Comparison of ENCODE assay signal across 28 cellular contexts in the genomic region with DNA sequence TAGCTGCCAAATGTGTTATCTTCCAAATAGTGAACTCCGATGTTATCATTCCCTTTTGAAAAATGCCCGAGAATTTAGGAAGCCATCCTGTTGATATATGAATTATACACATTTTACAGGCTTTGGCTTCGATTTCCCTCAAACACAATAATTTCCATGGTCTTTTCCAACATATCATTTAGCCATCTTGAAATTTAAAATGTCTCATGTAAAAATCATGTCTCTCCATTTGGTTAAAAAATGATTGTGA.
"Had no signal": no experiment of that assay in that cellular context is flagged by ENCODE, and none has a peak within 500 bp of the region (broad histone marks: within the 10 kb centered on the region; RNA-seq: fewer than 3 reads in every experiment).

No MANE protein-coding gene starts in this region.

- H3K27ac ChIP-seq: epithelial cell of prostate, left lung, ovary, psoas muscle, sigmoid colon, stomach, thoracic aorta, tibial nerve, upper lobe of left lung had no signal

- H3K4me1 ChIP-seq: psoas muscle, sigmoid colon had no signal

- H3K9me3 ChIP-seq: heart right ventricle, left lung, ovary, psoas muscle, sigmoid colon, stomach, thoracic aorta, tibial nerve, upper lobe of left lung had no signal

- DNase-seq: dorsolateral prefrontal cortex; effector CD4-positive, alpha-beta T cell; foreskin melanocyte; glutamatergic neuron; heart right ventricle; hippocampal formation; left cardiac atrium; left lung; mesendoderm; midbrain; naive thymus-derived CD8-positive, alpha-beta T cell; occipital lobe; ovary; posterior cingulate gyrus; psoas muscle; right cardiac atrium; sigmoid colon; stimulated activated CD4-positive, alpha-beta T cell treated with anti-CD3 and anti-CD28 coated beads, Interleukin-2, amount 100 ng/mL, for 24 hours; stimulated activated CD4-positive, alpha-beta T cell treated with anti-CD3 and anti-CD28 coated beads, Interleukin-4, amount 100 ng/mL, for 24 hours; stimulated activated naive CD4-positive, alpha-beta T cell treated with Interleukin-2 at 50 U/mL for 16 hours; stomach; substantia nigra; upper lobe of left lung had no signal

- H3K27me3 ChIP-seq: dorsolateral prefrontal cortex, heart right ventricle, left lung, ovary, sigmoid colon, stomach, tibial nerve, upper lobe of left lung had no signal

- H3K36me3 ChIP-seq: heart right ventricle, left lung, ovary, sigmoid colon, stomach, thoracic aorta, tibial nerve, upper lobe of left lung had no signal

- H3K4me3 ChIP-seq: dorsolateral prefrontal cortex, heart right ventricle, left lung, ovary, psoas muscle, sigmoid colon, stomach, thoracic aorta, tibial nerve, upper lobe of left lung had no signal

- ATAC-seq: esophagus mucosa; left cardiac atrium; left lung; naive thymus-derived CD8-positive, alpha-beta T cell; psoas muscle; right cardiac atrium; stimulated activated effector memory CD8-positive, alpha-beta T cell treated with anti-CD3 and anti-CD28 coated beads, Interleukin-12 subunit alpha, Interleukin-12 subunit beta, amount 100 ng/mL, for 72 hours had no signal
